ENCODE assay signal across 8 cellular contexts in the genomic region with DNA sequence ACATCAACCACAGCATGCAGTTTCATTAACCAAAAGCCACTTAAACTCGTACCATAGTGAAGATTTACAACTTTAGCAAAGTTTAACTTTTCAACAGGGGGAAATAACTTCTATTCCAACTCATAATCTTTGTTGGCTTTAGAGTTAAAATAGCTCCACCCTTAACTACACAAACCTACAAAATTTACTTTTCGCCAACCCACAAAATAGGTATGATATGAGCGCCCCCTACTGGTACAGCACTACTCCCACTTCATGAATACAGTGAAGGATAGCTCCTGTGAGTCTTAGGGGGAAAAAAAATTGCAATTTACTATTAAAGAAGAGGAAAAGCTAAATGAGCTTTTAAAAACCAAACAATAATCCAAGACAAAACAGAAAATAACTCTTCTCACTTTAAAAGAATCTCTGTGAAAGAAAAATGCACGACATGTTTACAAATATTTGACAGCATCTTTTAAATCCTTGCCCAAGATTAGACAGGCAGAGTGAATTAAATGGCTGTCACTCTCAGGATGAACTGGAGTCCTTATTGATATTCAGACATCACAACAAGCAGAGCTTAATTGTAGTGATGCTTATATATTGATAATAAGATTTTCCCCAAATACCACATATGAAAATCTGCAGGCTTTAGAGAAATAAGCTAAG. TPM values are rescaled to one million over a fixed set of nuclear protein-coding genes. Genes with fewer than 3 reads are reported as not detected.
DNase-seq lines count a peak whose midpoint lies in the region; FAIRE-seq and TF ChIP-seq lines count a peak whose summit lies in the region.

No MANE protein-coding gene starts in this region.

- peak overlapping the region in 1 of 5 experiments; percentile 37 for H3K27ac Mint-ChIP-seq in brain

- peak; percentile 19 for DNase-seq in GM10266 (ENCODE audit: extremely low spot score)
- DNase-seq in HEK293T (ENCODE audit: extremely low spot score) = peak; percentile 38
- DNase-seq in NCI-H1105 treated with DMSO at 0.1 percent for 48 hours (lab: John Stamatoyannopoulos, UW) = peak; percentile 43
- peak; percentile 89 for DNase-seq in inferior parietal cortex (ENCODE audit: extremely low spot score)
- peak; percentile 74 for DNase-seq in stimulated activated CD4-positive, alpha-beta T cell treated with anti-CD3 and anti-CD28 coated beads, Interleukin-15, amount 100 ng/mL, for 24 hours
- no peak for DNase-seq in posterior vena cava (ENCODE audit: low spot score)

- POLR2A ChIA-PET in HEK293T (lab: Yijun Ruan, JAX) = interaction anchor here (0.9 to 1.0 kb wide), 2 partner anchors 20 to 350 kb away, joined by 3 to 4 read pairs; no protein-coding TSS in a partner anchor

- H3K36me3 Mint-ChIP-seq in brain = no peaks in the 10 kb centered on the region

- peak; percentile 82 for TF ChIP-seq CTCF in GM10266 (IDR thresholded peaks at IDR 0.05; ENCODE audit: control insufficient read depth, insufficient read depth, low read depth, missing control alignments)
- TF ChIP-seq CTCF in brain (conservative IDR thresholded peaks at IDR 0.05) = peak; percentile 96

- FAIRE-seq in TTC549 (lab: Jason Lieb, UNC) = peak; percentile 76

- no peaks in the 10 kb centered on the region for H3K27me3 Mint-ChIP-seq in brain

- intact Hi-C loops in posterior vena cava (cut with DNase I) = loop anchor here (5.0 to 10.0 kb wide), 2 partner anchors 350 to 608 kb away; no protein-coding TSS in a partner anchor

- no peaks in the 10 kb centered on the region for H3K9me3 Mint-ChIP-seq in brain

- CTCF ChIA-PET in HEK293T (lab: Yijun Ruan, JAX) = interaction anchor here (0.5 to 1.9 kb wide), 19 partner anchors 8 to 989 kb away, joined by 3 to 33 read pairs (median 3); no protein-coding TSS in a partner anchor

- no peak overlapping the region for H3K4me3 Mint-ChIP-seq in brain

- peaks cover 40% of the 10 kb centered on the region for H3K4me1 Mint-ChIP-seq in brain

TF ChIP-seq in HEK293T, 16 proteins besides CTCF, POLR2A, EP300 and RAD21:
- TF ChIP-seq, protein P1, sequence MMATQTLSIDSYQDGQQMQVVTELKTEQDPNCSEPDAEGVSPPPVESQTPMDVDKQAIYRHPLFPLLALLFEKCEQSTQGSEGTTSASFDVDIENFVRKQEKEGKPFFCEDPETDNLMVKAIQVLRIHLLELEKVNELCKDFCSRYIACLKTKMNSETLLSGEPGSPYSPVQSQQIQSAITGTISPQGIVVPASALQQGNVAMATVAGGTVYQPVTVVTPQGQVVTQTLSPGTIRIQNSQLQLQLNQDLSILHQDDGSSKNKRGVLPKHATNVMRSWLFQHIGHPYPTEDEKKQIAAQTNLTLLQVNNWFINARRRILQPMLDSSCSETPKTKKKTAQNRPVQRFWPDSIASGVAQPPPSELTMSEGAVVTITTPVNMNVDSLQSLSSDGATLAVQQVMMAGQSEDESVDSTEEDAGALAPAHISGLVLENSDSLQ (IDR thresholded peaks at IDR 0.05) = 0 out of 2 replicates have a peak, but pooled peaks have one; percentile 7
- no peak for TF ChIP-seq TARDBP (IDR thresholded peaks at IDR 0.05)
TF ChIP-seq in HEK293T: peak in this region for 1.

RNA-seq across cellular contexts. Expression of a gene that starts 32.2 kb away (rescaled TPM):
- polyA plus RNA-seq in brain (ENCODE audit: insufficient read depth, low read depth, low replicate concordance) = 7.2 TPM
- total RNA-seq in posterior vena cava = under 1 TPM in 1 of 2 donors, not detected in 1; 0.19 TPM
